Comparison of ENCODE assay signal across 8 cellular contexts in genomic region chr1:25796807-25797458, GRCh38. TPM values are rescaled to one million over a fixed set of nuclear protein-coding genes. Genes with fewer than 3 reads are reported as not detected.
DNase-seq lines count a peak whose midpoint lies in the region; ATAC-seq and TF ChIP-seq lines count a peak whose summit lies in the region.

No MANE protein-coding gene starts in this region.

- no peak overlapping the region for H3K9ac ChIP-seq in colonic mucosa (ENCODE audit: low read depth in 2 of 2, low read length in 2 of 2)

- H3K36me3 Mint-ChIP-seq in activated CD4-positive, alpha-beta T cell treated with anti-CD3 and anti-CD28 coated beads, Interleukin-2, amount 10 ng/mL, durations not matched to agents 24 days and 14 days (ENCODE audit: low read depth), result no peaks in the 10 kb centered on the region

- peak overlapping the region; percentile 11 for H3K4me3 Mint-ChIP-seq in activated CD4-positive, alpha-beta T cell treated with anti-CD3 and anti-CD28 coated beads, Interleukin-2, amount 10 ng/mL, durations not matched to agents 24 days and 14 days

- H3K9me3 Mint-ChIP-seq in activated CD4-positive, alpha-beta T cell treated with anti-CD3 and anti-CD28 coated beads, Interleukin-2, amount 10 ng/mL, durations not matched to agents 24 days and 14 days, result no peaks in the 10 kb centered on the region

- H3K36me3 ChIP-seq in HEK293 (ENCODE audit: control insufficient read depth in 2 of 2, insufficient read depth in 1 of 2, low read length in 2 of 2) (peaks cover 0 to 7% of the 10 kb centered on the region in 2 experiments; a peak in 2 of 3 replicates), colonic mucosa (no peaks in the 10 kb centered on the region), right lobe of liver (no peaks in the 10 kb centered on the region)

- no peak overlapping the region for H3K4me3 ChIP-seq in HEK293 (ENCODE audit: low read depth, low read length)
- no peak overlapping the region for H3K4me3 ChIP-seq in colonic mucosa
- no peak overlapping the region for H3K4me3 ChIP-seq in right lobe of liver

- no peak for TF ChIP-seq POLR2A in right lobe of liver (IDR thresholded peaks at IDR 0.05)

- H3K27ac Mint-ChIP-seq in activated CD4-positive, alpha-beta T cell treated with anti-CD3 and anti-CD28 coated beads, Interleukin-2, amount 10 ng/mL, durations not matched to agents 24 days and 14 days, result peak overlapping the region; percentile 48

- peaks cover 25% of the 10 kb centered on the region for H3K4me1 Mint-ChIP-seq in activated CD4-positive, alpha-beta T cell treated with anti-CD3 and anti-CD28 coated beads, Interleukin-2, amount 10 ng/mL, durations not matched to agents 24 days and 14 days

- H3K9me3 ChIP-seq in HEK293 (ENCODE audit: control insufficient read depth, insufficient read depth, low read depth, low read length) (no peaks in the 10 kb centered on the region), colonic mucosa (no peaks in the 10 kb centered on the region), right lobe of liver (no peaks in the 10 kb centered on the region)

- intact Hi-C loops in activated CD4-positive, alpha-beta T cell treated with anti-CD3 and anti-CD28 coated beads, Interleukin-2, amount 10 ng/mL, durations not matched to agents 24 days and 14 days (cut with micrococcal nuclease), result loop anchor here (2.0 to 5.0 kb wide), 2 partner anchors 120 to 188 kb away; no protein-coding TSS in a partner anchor
- intact Hi-C loops in colonic mucosa (cut with DNase I) (loop anchor here (5.0 kb wide), 2 partner anchors 40 to 190 kb away; no protein-coding TSS in a partner anchor), right lobe of liver (cut with DNase I) (loop anchor here (10.0 kb wide), 1 partner anchor 182 kb away; the partner anchor contains the start of gene MAN1C1 (in 2 of the 2))

- WGBS in right lobe of liver (ENCODE audit: insufficient coverage, low coverage, low lambda C conversion rate, missing lambda C conversion rate), result under 1% methylated on average over 17 of the region's 19 CpGs

- CTCF ChIA-PET in HEK293 (lab: Yijun Ruan, JAX), result interaction anchor here (0.7 to 3.4 kb wide), 15 partner anchors 9 to 543 kb away, joined by 3 to 32 read pairs (median 5); partner anchors contain the start of gene MTFR1L

- peak; percentile 82 for TF ChIP-seq CTCF in HEK293 (tag by site-specific recombination; IDR thresholded peaks at IDR 0.05)
- TF ChIP-seq CTCF in colonic mucosa (IDR thresholded peaks at IDR 0.05), result peak; percentile 72
- TF ChIP-seq CTCF in right lobe of liver (IDR thresholded peaks at IDR 0.05), result peak; percentile 67 to 86 (median 83)

- peaks cover 32% of the 10 kb centered on the region for H3K27me3 Mint-ChIP-seq in activated CD4-positive, alpha-beta T cell treated with anti-CD3 and anti-CD28 coated beads, Interleukin-2, amount 10 ng/mL, durations not matched to agents 24 days and 14 days

- peak; percentile 85 for DNase-seq in AG08395 (ENCODE audit: low spot score)
- peak; percentile 15 for DNase-seq in NCI-H524 treated with DMSO at 0.1 percent for 48 hours (lab: John Stamatoyannopoulos, UW)
- DNase-seq in activated CD4-positive, alpha-beta T cell treated with anti-CD3 and anti-CD28 coated beads, Interleukin-2, amount 10 ng/mL, durations not matched to agents 24 days and 14 days, result peak; percentile 94
- DNase-seq in colonic mucosa, result peak; percentile 94
- peak; percentile 86 to 87 (median 86) for DNase-seq in right lobe of liver
- DNase-seq in stimulated activated CD4-positive, alpha-beta T cell treated with anti-CD3 and anti-CD28 coated beads, TNF-alpha, amount 100 ng/mL, for 4 hours (ENCODE audit: low read depth in 3 of 3), result peak; percentile 69 to 77 (median 73)

- H3K27me3 ChIP-seq in colonic mucosa (no peaks in the 10 kb centered on the region), right lobe of liver (no peaks in the 10 kb centered on the region)

- POLR2A ChIA-PET in HEK293 (lab: Yijun Ruan, JAX), result interaction anchor here (0.6 kb wide), 1 partner anchor 42 kb away, joined by 3 read pairs; no protein-coding TSS in a partner anchor

- H3K4me1 ChIP-seq in HEK293 (ENCODE audit: control insufficient read depth, insufficient read depth, low read length) (0 out of 2 replicates have a peak, but pooled peaks cover 2% of the 10 kb centered on the region), colonic mucosa (no peaks in the 10 kb centered on the region), right lobe of liver (peaks cover 0 to 10% (median 0%) of the 10 kb centered on the region in 4 donors)

- ATAC-seq in right lobe of liver, result peak; percentile 68 to 81 (median 74)
- no peak for ATAC-seq in GM19397 (IDR thresholded peaks at IDR 0.05; ENCODE audit: unreplicated experiment)

- H3K27ac ChIP-seq in HEK293 (ENCODE audit: extremely low read depth, low read depth, low read length), result no peak overlapping the region
- H3K27ac ChIP-seq in colonic mucosa, result no peak overlapping the region
- H3K27ac ChIP-seq in right lobe of liver, result peak overlapping the region in 1 of 3 donors; percentile 54

TF ChIP-seq in HEK293, 187 proteins besides CTCF, POLR2A, EP300 and RAD21 (continues in another document):
- TF ChIP-seq GLIS1 (tag by site-specific recombination; IDR thresholded peaks at IDR 0.05) (0 out of 2 replicates have a peak, but pooled peaks have one; percentile 16), IKZF3 (tag by site-specific recombination; IDR thresholded peaks at IDR 0.05) (peak; percentile 94), ZNF37A (tag by site-specific recombination; IDR thresholded peaks at IDR 0.05) (no peak), PRDM1 (tag by site-specific recombination; IDR thresholded peaks at IDR 0.05) (peak; percentile 62; the same call in 1 of the 2 replicates), ZNF114 (tag by site-specific recombination; IDR thresholded peaks at IDR 0.05) (no peak), GLIS2 (tag by site-specific recombination; IDR thresholded peaks at IDR 0.05) (peak; percentile 46), ZSCAN30 (tag by site-specific recombination; IDR thresholded peaks at IDR 0.05) (0 out of 2 replicates have a peak, but pooled peaks have one; percentile 18), PRDM6 (tag by site-specific recombination; IDR thresholded peaks at IDR 0.05) (no peak), ZNF473 (tag by site-specific recombination; IDR thresholded peaks at IDR 0.05) (no peak), OSR2 (tag by site-specific recombination; IDR thresholded peaks at IDR 0.05) (no peak), TRIM28 (IDR thresholded peaks at IDR 0.05; ENCODE audit: borderline replicate concordance, low read length) (peak; percentile 64; the same call in 1 of the 2 replicates), ZNF366 (tag by site-specific recombination; conservative IDR thresholded peaks at IDR 0.05) (peak; percentile 42; the same call in 1 of the 2 replicates), ZNF610 (tag by site-specific recombination; IDR thresholded peaks at IDR 0.05; ENCODE audit: borderline replicate concordance) (no peak), ZNF169 (tag by site-specific recombination; IDR thresholded peaks at IDR 0.05) (no peak), SP7 (tag by site-specific recombination; IDR thresholded peaks at IDR 0.05) (peak; percentile 72), HOXA7 (CRISPR knock-in tag; IDR thresholded peaks at IDR 0.05; ENCODE audit: borderline replicate concordance) (no peak), PATZ1 (tag by site-specific recombination; IDR thresholded peaks at IDR 0.05) (no peak), ZIC2 (tag by site-specific recombination; IDR thresholded peaks at IDR 0.05) (peak; percentile 42; the same call in 1 of the 2 replicates), ZNF488 (tag by site-specific recombination; IDR thresholded peaks at IDR 0.05) (no peak)

RNA-seq across cellular contexts. Expression of gene SELENON, which starts 3.1 kb away (rescaled TPM):
- total RNA-seq in activated CD4-positive, alpha-beta T cell treated with anti-CD3 and anti-CD28 coated beads, Interleukin-2, amount 10 ng/mL, durations not matched to agents 24 days and 14 days, result 8.2 and 9.9 TPM in 2 replicates
- total RNA-seq in colonic mucosa (10 to 100 TPM; 39.6 to 43.3 TPM), right lobe of liver (10 to 100 TPM; 11.9 to 21.8 (median 17.8) TPM)

RNA-seq across cellular contexts. Expression of gene MTFR1L, which starts 22.8 kb away (rescaled TPM):
- 30.0 and 31.9 TPM in 2 replicates for total RNA-seq in activated CD4-positive, alpha-beta T cell treated with anti-CD3 and anti-CD28 coated beads, Interleukin-2, amount 10 ng/mL, durations not matched to agents 24 days and 14 days
- total RNA-seq in colonic mucosa, result 10 to 100 TPM; 36.3 to 48.6 TPM
- 10 to 100 TPM; 30.8 to 48.9 (median 43.3) TPM for total RNA-seq in right lobe of liver

Comparison
In these comparisons a context has a peak if more than half of its experiments do, and no peak if none do; other contexts are left out.
1. DNase-seq: peak in every context shown above with its lines; median percentile 94 in activated CD4-positive, alpha-beta T cell treated with anti-CD3 and anti-CD28 coated beads, Interleukin-2, amount 10 ng/mL, durations not matched to agents 24 days and 14 days; 94 in colonic mucosa; 86 in right lobe of liver; 85 in AG08395; 73 in stimulated activated CD4-positive, alpha-beta T cell treated with anti-CD3 and anti-CD28 coated beads, TNF-alpha, amount 100 ng/mL, for 4 hours; 15 in NCI-H524 treated with DMSO at 0.1 percent for 48 hours.